1 cellular context compared by ENCODE assay signal in genomic region chr1:164803366-164803765, GRCh38.
TF ChIP-seq lines count a peak whose summit lies in the region.

No MANE protein-coding gene starts in this region.

TF ChIP-seq in GM23338, 12 proteins besides CTCF, POLR2A, EP300 and RAD21 (continued from another document):
- TF ChIP-seq ZNF462 (CRISPR knock-in tag; IDR thresholded peaks at IDR 0.05), result no peak
